Comparison of ENCODE assay signal across 12 cellular contexts in the genomic region with DNA sequence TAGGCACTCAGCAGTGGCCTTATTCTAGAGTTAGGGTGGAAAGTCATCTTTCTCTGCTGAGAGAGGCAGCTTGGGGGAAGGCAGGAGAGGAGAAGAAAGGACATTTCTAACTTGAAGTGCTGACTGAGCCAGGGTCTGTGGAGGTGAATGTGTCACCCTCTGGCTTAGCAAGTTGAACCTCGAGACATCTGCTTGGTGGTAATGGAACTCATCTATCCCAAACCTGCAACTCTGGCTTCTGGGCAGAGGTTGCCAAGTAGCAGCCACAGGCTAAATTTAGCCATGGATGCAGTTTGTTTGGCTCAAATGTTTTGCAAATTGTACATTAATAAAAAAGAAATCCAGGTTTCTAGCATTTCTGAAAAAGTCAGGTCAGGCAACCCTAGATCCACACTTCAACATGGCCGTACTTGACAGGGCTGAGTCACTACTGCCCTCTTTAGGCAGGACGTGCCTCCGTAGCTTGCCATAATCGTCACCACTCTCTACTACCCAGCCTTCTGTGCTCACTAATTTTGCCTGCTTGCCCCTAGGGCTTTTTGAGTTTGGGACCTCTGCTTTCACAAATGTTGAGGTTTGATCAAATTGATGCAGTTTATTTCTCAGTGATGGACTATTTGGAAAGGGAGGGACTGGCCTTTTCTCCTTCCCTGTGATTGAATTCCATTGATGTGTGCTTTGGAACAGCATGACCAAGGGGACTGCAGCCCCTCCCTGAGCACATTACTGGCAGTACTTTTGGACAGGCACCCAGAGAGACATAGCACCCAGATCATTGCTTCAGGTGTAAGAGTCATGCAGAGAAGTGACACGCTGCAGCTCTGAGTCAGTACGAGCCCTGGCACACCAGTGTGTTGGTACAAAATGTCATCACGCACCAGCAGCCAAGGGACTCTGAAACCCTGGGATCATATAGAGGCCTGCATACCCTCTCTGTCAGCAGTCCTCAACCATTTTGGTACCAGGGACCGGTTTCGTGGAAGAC. TPM values are rescaled to one million over a fixed set of nuclear protein-coding genes. Genes with fewer than 3 reads are reported as not detected.
DNase-seq lines count a peak whose midpoint lies in the region; ATAC-seq and TF ChIP-seq lines count a peak whose summit lies in the region.
"Had no signal": no experiment of that assay in that cellular context is flagged by ENCODE, and none has a peak within 500 bp of the region (broad histone marks: within the 10 kb centered on the region; RNA-seq: fewer than 3 reads in every experiment).

No MANE protein-coding gene starts in this region.

- TF ChIP-seq CTCF in AG04449 (IDR thresholded peaks at IDR 0.05; ENCODE audit: insufficient read depth, low read length, missing control alignments) (peak; percentile 17), GM13977 (IDR thresholded peaks at IDR 0.05; ENCODE audit: extremely low read depth, insufficient read depth, missing control alignments) (peak; percentile 18)

- POLR2A ChIA-PET in AG04449 (lab: Yijun Ruan, JAX): no interaction called here

- CTCF ChIA-PET in AG04449 (lab: Yijun Ruan, JAX): interaction anchor here (0.6 to 6.4 kb wide), 22 partner anchors 9 to 1786 kb away, joined by 3 to 66 read pairs (median 6); no protein-coding TSS in a partner anchor

- H3K27ac ChIP-seq in SJSA1: peak overlapping the region; percentile 98; the same call in 1 of the 2 replicates
- H3K27ac ChIP-seq: gastroesophageal sphincter had no signal

- H3K27me3 ChIP-seq in SJSA1 (replicated peaks): no peaks in the 10 kb centered on the region

- peaks cover 11% of the 10 kb centered on the region for H3K36me3 ChIP-seq in SJSA1
- H3K36me3 ChIP-seq: gastroesophageal sphincter had no signal

- DNase-seq in AG04449 (ENCODE audit: low read depth, low spot score): no peak
- no peak for DNase-seq in GM13977 (ENCODE audit: low spot score)
- no peak for DNase-seq in SJSA1 (ENCODE audit: low read depth in 1 of 2, low spot score in 2 of 2)
- peak; percentile 43 for DNase-seq in iPS-NIHi11 (ENCODE audit: low spot score)
- no peak for DNase-seq in hippocampal formation (lab: John Stamatoyannopoulos, UW)
- DNase-seq: NCI-H1048; stimulated activated CD4-positive, alpha-beta T cell treated with anti-CD3 and anti-CD28 coated beads, Interleukin-1b, Interleukin-23, amount 100 ng/mL, for 48 hours had no signal

- H3K4me3 ChIP-seq in AG04449 (ENCODE audit: low read depth, low read length) (no peak overlapping the region), SJSA1 (no peak overlapping the region)
- H3K4me3 ChIP-seq: gastroesophageal sphincter had no signal

- in situ Hi-C loops in GM13977 (cut with MboI; ENCODE audit: low pct_unique_long_range_greater_than_20kb, low sequenced_read_pairs, unreplicated experiment): loop anchor here (25.0 kb wide), 1 partner anchor 370 kb away; no protein-coding TSS in a partner anchor

- H3K4me1 ChIP-seq in SJSA1 (replicated peaks): peaks cover 70% of the 10 kb centered on the region

- ATAC-seq in HG03457 (IDR thresholded peaks at IDR 0.05; ENCODE audit: unreplicated experiment) (no peak), GM21390 (IDR thresholded peaks at IDR 0.05; ENCODE audit: unreplicated experiment) (no peak), HG03175 (IDR thresholded peaks at IDR 0.05; ENCODE audit: unreplicated experiment) (no peak)
- ATAC-seq: activated naive CD4-positive, alpha-beta T cell treated with anti-CD3 and anti-CD28 coated beads, Interleukin-2, amount 50 U/mL, for 72 hours; gastroesophageal sphincter had no signal

- no peaks in the 10 kb centered on the region for H3K9me3 ChIP-seq in SJSA1 (replicated peaks)
- H3K9me3 ChIP-seq: gastroesophageal sphincter had no signal

RNA-seq across cellular contexts. Expression of a gene that starts 5.2 kb away (rescaled TPM):
- total RNA-seq in SJSA1 (2014; rRNA removed; shearing (Covaris generic)): 60.7 and 62.5 TPM in 2 replicates
- total RNA-seq: activated naive CD4-positive, alpha-beta T cell treated with anti-CD3 and anti-CD28 coated beads, Interleukin-2, amount 50 U/mL, for 72 hours had no signal
